ENCODE assay signal across 19 cellular contexts in the genomic region with DNA sequence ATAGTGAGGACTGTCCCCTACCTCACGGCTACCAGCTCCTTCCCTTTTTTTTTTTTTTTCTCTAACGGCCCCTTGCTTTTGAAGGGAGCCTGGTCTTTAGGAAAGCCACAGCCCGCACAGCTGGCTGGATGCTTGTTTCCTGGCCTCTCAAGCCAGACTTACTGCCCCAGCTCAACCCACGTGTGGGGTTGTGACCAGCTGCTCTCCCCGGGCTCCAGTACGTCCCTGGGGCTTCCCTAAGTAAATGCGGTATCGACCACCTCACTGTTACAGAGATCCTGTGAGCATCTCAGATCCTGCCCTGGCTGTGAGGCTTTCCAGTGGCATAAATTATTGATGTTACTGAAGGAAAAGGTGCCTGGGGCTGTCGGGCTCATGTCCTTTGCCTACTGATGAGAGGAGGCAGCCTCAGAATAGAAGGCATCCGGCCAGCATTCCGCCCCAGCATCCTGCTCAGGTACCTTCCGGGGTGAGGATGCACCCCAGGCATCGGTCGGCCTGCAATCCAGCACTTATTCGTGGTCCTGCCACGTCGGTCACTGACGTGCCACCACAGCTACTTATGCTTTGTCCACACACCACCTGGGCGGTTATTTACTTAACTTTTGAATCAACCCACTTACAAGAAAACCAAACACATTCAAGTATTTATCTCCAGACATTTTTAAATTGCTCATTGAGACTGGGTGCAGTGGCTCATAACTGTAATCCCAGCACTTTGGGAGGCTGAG. TPM values are rescaled to one million over a fixed set of nuclear protein-coding genes. Genes with fewer than 3 reads are reported as not detected.
DNase-seq lines count a peak whose midpoint lies in the region; ATAC-seq lines count a peak whose summit lies in the region.
"Had no signal": no experiment of that assay in that cellular context is flagged by ENCODE, and none has a peak within 500 bp of the region (broad histone marks: within the 10 kb centered on the region; RNA-seq: fewer than 3 reads in every experiment).

No MANE protein-coding gene starts in this region.

- peak overlapping the region; percentile 27 for H3K18ac ChIP-seq in neuronal stem cell (ENCODE audit: low read length)

- no peak overlapping the region for H3K4ac ChIP-seq in neuronal stem cell (ENCODE audit: low read length)

- H2BK12ac ChIP-seq in neuronal stem cell (ENCODE audit: low read length), result no peak overlapping the region

- no peak overlapping the region for H3K4me3 ChIP-seq in neuronal stem cell (ENCODE audit: low read length in 2 of 2)
- H3K4me3 ChIP-seq: prostate gland had no signal

- DNase-seq in DMS 273 (lab: John Stamatoyannopoulos, UW; ENCODE audit: unreplicated experiment), result peak; percentile 33
- DNase-seq in DMS 273 treated with DMSO at 0.1 percent for 48 hours (lab: John Stamatoyannopoulos, UW), result no peak
- DNase-seq in KBM-7, result peak; percentile 60
- DNase-seq in neuronal stem cell (ENCODE audit: low spot score), result no peak
- no peak for DNase-seq in activated CD4-positive, alpha-beta T cell treated with anti-CD3 and anti-CD28 coated beads for 1 hour
- DNase-seq in stimulated activated CD4-positive, alpha-beta T cell treated with anti-CD3 and anti-CD28 coated beads, Interleukin-2, amount 100 ng/mL, for 24 hours, result no peak
- DNase-seq: activated CD4-positive, alpha-beta T cell treated with anti-CD3 and anti-CD28 coated beads, Interleukin-2, amount 10 ng/mL, durations not matched to agents 24 days and 14 days; activated CD8-positive, alpha-beta memory T cell treated with anti-CD3 and anti-CD28 coated beads, Interleukin-2, amount 50 U/mL, for 4 hours; activated effector memory CD4-positive, alpha-beta T cell treated with anti-CD3 and anti-CD28 coated beads, Interleukin-2, amount 50 U/mL, for 16 hours; amniotic stem cell; BE2C; DMS79; GOT3; natural killer cell had no signal

- ATAC-seq in HG02970 (IDR thresholded peaks at IDR 0.05; ENCODE audit: low FRiP score, unreplicated experiment), result no peak
- ATAC-seq: natural killer cell had no signal

- H3K9me3 ChIP-seq in neuronal stem cell (replicated peaks in 1 of 2; ENCODE audit: control insufficient read depth in 2 of 2, insufficient read depth in 1 of 2, low read depth in 1 of 2, low read length in 2 of 2), result no peaks in the 10 kb centered on the region
- H3K9me3 ChIP-seq: BE2C, prostate gland had no signal

- no CpG with 5 or more reads among the region's 19 CpGs for WGBS in neuronal stem cell (ENCODE audit: extremely low coverage in 2 of 2, insufficient read length in 2 of 2, insufficient replicate concordance in 1 of 2), 2 donors

- H2AK5ac ChIP-seq in neuronal stem cell (ENCODE audit: low read depth, low read length), result no peak overlapping the region

- H2BK120ac ChIP-seq in neuronal stem cell (ENCODE audit: low read depth, low read length), result no peak overlapping the region

- H3K36me3 ChIP-seq in neuronal stem cell (replicated peaks in 1 of 2; ENCODE audit: control insufficient read depth in 2 of 2, insufficient read depth in 2 of 2, low read length in 2 of 2), result peaks cover 15 to 50% of the 10 kb centered on the region in 2 donors
- H3K36me3 ChIP-seq: BE2C had no signal

- H2BK15ac ChIP-seq in neuronal stem cell (ENCODE audit: low read length), result no peak overlapping the region

- H3K79me1 ChIP-seq in neuronal stem cell (ENCODE audit: low read depth, low read length), result peaks cover 6% of the 10 kb centered on the region

- no peak overlapping the region for H2BK5ac ChIP-seq in neuronal stem cell (ENCODE audit: low read length)

- in situ Hi-C loops in KBM-7 (cut with MboI; ENCODE audit: low pct_unique_long_range_greater_than_20kb, low sequenced_read_pairs), result no loop called here

- H3K27ac ChIP-seq in angular gyrus (ENCODE audit: low read depth, low read length) (peak overlapping the region; percentile 81), neuronal stem cell (replicated peaks; ENCODE audit: low read length) (no peak overlapping the region)
- H3K27ac ChIP-seq: 22Rv1, prostate gland, RWPE1 had no signal

- H3K14ac ChIP-seq in neuronal stem cell (ENCODE audit: low read length), result no peak overlapping the region

- H3K4me2 ChIP-seq in neuronal stem cell (ENCODE audit: insufficient read depth, low read length, poor library complexity, severe bottlenecking), result no peak overlapping the region

- H3K27me3 ChIP-seq in neuronal stem cell (ENCODE audit: control insufficient read depth in 3 of 3, insufficient read depth in 3 of 3, low read depth in 1 of 3, low read length in 3 of 3), result no peaks in the 10 kb centered on the region
- H3K27me3 ChIP-seq: BE2C had no signal

- H3K9ac ChIP-seq in neuronal stem cell (ENCODE audit: low read depth, low read length, poor library complexity), result peak overlapping the region; percentile 50

- no peak overlapping the region for H4K91ac ChIP-seq in neuronal stem cell (ENCODE audit: low read depth, low read length, poor library complexity)

- H3K23ac ChIP-seq in neuronal stem cell (ENCODE audit: low read depth, low read length, poor library complexity), result no peak overlapping the region

- H3K4me1 ChIP-seq in neuronal stem cell (ENCODE audit: control insufficient read depth in 2 of 2, insufficient read depth in 1 of 2, low read depth in 1 of 2, low read length in 2 of 2), result peaks cover 6 to 15% of the 10 kb centered on the region in 2 donors
- H3K4me1 ChIP-seq: BE2C, prostate gland had no signal

- H2AFZ ChIP-seq in neuronal stem cell (ENCODE audit: low read length), result no peak overlapping the region

- H4K8ac ChIP-seq in neuronal stem cell (ENCODE audit: low read depth, low read length), result no peak overlapping the region

RNA-seq across cellular contexts. Expression of gene GPRC5B, which starts 9.7 kb away (rescaled TPM):
- polyA plus RNA-seq in neuronal stem cell (2013, experiment 1 of 2), result 53.1 TPM
- polyA plus RNA-seq in neuronal stem cell (2013, experiment 2 of 2), result 56.8 TPM

Comparison
In these comparisons a context has a peak if more than half of its experiments do, and no peak if none do; other contexts are left out.
1. DNase-seq: peak in DMS 273 (single experiment) and KBM-7 (single experiment); none in DMS 273 treated with DMSO at 0.1 percent for 48 hours (single experiment), neuronal stem cell (single experiment), activated CD4-positive, alpha-beta T cell treated with anti-CD3 and anti-CD28 coated beads for 1 hour (single experiment) and stimulated activated CD4-positive, alpha-beta T cell treated with anti-CD3 and anti-CD28 coated beads, Interleukin-2, amount 100 ng/mL, for 24 hours (0 of 2).